In the genomic region with DNA sequence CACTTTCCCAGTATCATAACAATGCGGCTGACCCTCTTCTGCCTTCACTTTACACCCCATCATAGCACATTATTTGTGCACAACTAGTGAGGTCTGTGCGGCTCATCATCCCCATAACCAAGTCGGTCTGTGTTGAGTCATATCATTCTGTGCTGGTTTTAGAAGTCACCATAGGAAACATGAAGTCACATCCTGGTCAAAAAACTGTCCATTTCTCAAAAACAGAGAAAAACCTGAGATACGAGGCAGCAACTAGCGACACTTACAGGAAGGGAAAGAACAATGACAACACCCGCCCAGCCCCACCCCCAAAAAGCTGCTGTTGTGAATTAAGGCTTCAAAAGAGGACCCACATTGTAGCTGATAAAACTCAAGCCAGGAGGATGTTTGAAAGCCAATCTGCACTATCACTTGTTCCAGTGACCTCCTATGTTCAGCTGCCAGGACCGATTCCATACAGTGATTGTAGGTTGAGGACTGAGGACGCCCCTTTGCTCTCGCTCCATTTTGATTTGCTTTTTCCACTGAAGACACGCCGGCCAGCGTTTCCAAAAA, we compare ENCODE assay signal across 8 cellular contexts.
A peak's percentile ranks its signal among the peaks of the same experiment; 100 is the strongest.
DNase-seq lines count a peak whose midpoint lies in the region; ATAC-seq and TF ChIP-seq lines count a peak whose summit lies in the region.

No MANE protein-coding gene starts in this region.

- ATAC-seq in GM21360 (IDR thresholded peaks at IDR 0.05; ENCODE audit: unreplicated experiment) (peak; percentile 84), HG03571 (IDR thresholded peaks at IDR 0.05; ENCODE audit: unreplicated experiment) (peak; percentile 94), psoas muscle (peak in 2 of 4 donors; percentile 30 to 45)
- peak; percentile 92 to 93 for ATAC-seq in activated naive CD4-positive, alpha-beta T cell treated with anti-CD3 and anti-CD28 coated beads, Interleukin-2, amount 50 U/mL, for 72 hours

- H3K36me3 Mint-ChIP-seq in activated naive CD4-positive, alpha-beta T cell treated with anti-CD3 and anti-CD28 coated beads, Interleukin-2, amount 50 U/mL, for 72 hours, result peaks cover 43 to 83% of the 10 kb centered on the region in 2 donors

- peaks cover 0 to 5% of the 10 kb centered on the region in 2 donors for H3K9me3 Mint-ChIP-seq in activated naive CD4-positive, alpha-beta T cell treated with anti-CD3 and anti-CD28 coated beads, Interleukin-2, amount 50 U/mL, for 72 hours

- H3K4me1 ChIP-seq in psoas muscle, result no peaks in the 10 kb centered on the region

- DNase-seq in ELR (ENCODE audit: low read depth) (peak; percentile 45), psoas muscle (no peak), NCI-H2029 treated with DMSO at 0.1 percent for 48 hours (lab: John Stamatoyannopoulos, UW) (no peak), NCI-H1105 treated with DMSO at 0.1 percent for 48 hours (lab: John Stamatoyannopoulos, UW) (no peak), EL (no peak)
- peak; percentile 63 to 68 for DNase-seq in activated naive CD4-positive, alpha-beta T cell treated with anti-CD3 and anti-CD28 coated beads, Interleukin-2, amount 50 U/mL, for 72 hours (ENCODE audit: low spot score in 2 of 2)

- no peak for TF ChIP-seq CTCF in psoas muscle (IDR thresholded peaks at IDR 0.05)

- intact Hi-C loops in psoas muscle (cut with DNase I), result no loop called here

- no peaks in the 10 kb centered on the region for H3K27me3 ChIP-seq in psoas muscle (ENCODE audit: insufficient read depth in 3 of 3, low read length in 2 of 3)

- H3K27ac Mint-ChIP-seq in activated naive CD4-positive, alpha-beta T cell treated with anti-CD3 and anti-CD28 coated beads, Interleukin-2, amount 50 U/mL, for 72 hours, result peak overlapping the region; percentile 98

- no peak overlapping the region for H3K4me3 ChIP-seq in psoas muscle

- WGBS in psoas muscle, 3 donors, result 78 to 89% (median 84%) methylated on average over 12 of the region's 12 CpGs

- H3K27ac ChIP-seq in psoas muscle, result peak overlapping the region; percentile 2

- no peaks in the 10 kb centered on the region for H3K9me3 ChIP-seq in psoas muscle

- peaks cover 0 to 55% of the 10 kb centered on the region in 2 donors for H3K36me3 ChIP-seq in psoas muscle (ENCODE audit: insufficient read depth in 1 of 2, low read depth in 1 of 2)

Comparison
In these comparisons a context has a peak if more than half of its experiments do, and no peak if none do; other contexts are left out.
1. DNase-seq: peak in ELR (single experiment) and activated naive CD4-positive, alpha-beta T cell treated with anti-CD3 and anti-CD28 coated beads, Interleukin-2, amount 50 U/mL, for 72 hours (2 of 2); none in psoas muscle (0 of 2), NCI-H2029 treated with DMSO at 0.1 percent for 48 hours (single experiment), NCI-H1105 treated with DMSO at 0.1 percent for 48 hours (single experiment) and EL (single experiment).